9 cellular contexts compared by ENCODE assay signal in genomic region chr7:29806131-29806792, GRCh38. TPM values are rescaled to one million over a fixed set of nuclear protein-coding genes. Genes with fewer than 3 reads are reported as not detected.
DNase-seq lines count a peak whose midpoint lies in the region; ATAC-seq and TF ChIP-seq lines count a peak whose summit lies in the region.
"Had no signal": no experiment of that assay in that cellular context is flagged by ENCODE, and none has a peak within 500 bp of the region (broad histone marks: within the 10 kb centered on the region; RNA-seq: fewer than 3 reads in every experiment).

TSS of gene WIPF3 (plus strand) at chr7:29806508. CDS start at chr7:29834725, 28,217 bp downstream.

- H3K27ac Mint-ChIP-seq in activated naive CD8-positive, alpha-beta T cell treated with anti-CD3 and anti-CD28 coated beads, Interleukin-2, amount 10 ng/mL, durations not matched to agents 7 days and 5 days: no peak within 1 kb of the TSS

- H3K9ac ChIP-seq in iPS-18a (ENCODE audit: low read length): peak within 1 kb of the TSS; percentile 23

- DNase-seq in NCI-H748 (lab: John Stamatoyannopoulos, UW; ENCODE audit: unreplicated experiment): peak; percentile 64
- DNase-seq in NCI-H748 treated with DMSO at 0.1 percent for 48 hours (lab: John Stamatoyannopoulos, UW): no peak
- peak; percentile 33 for DNase-seq in activated naive CD8-positive, alpha-beta T cell treated with anti-CD3 and anti-CD28 coated beads, Interleukin-2, amount 10 ng/mL, durations not matched to agents 7 days and 5 days
- DNase-seq in gastrocnemius medialis: peak; percentile 33 to 56
- no peak for DNase-seq in effector CD4-positive, alpha-beta T cell

- H3K9me3 Mint-ChIP-seq in activated naive CD8-positive, alpha-beta T cell treated with anti-CD3 and anti-CD28 coated beads, Interleukin-2, amount 10 ng/mL, durations not matched to agents 7 days and 5 days: no peaks in the 10 kb centered on the region

- POLR2A ChIA-PET in activated naive CD8-positive, alpha-beta T cell treated with anti-CD3 and anti-CD28 coated beads, Interleukin-2, amount 10 ng/mL, durations not matched to agents 7 days and 5 days (lab: Charles Lee): no interaction called here

- peak within 1 kb of the TSS; percentile 16 for H3K4me3 Mint-ChIP-seq in activated naive CD8-positive, alpha-beta T cell treated with anti-CD3 and anti-CD28 coated beads, Interleukin-2, amount 10 ng/mL, durations not matched to agents 7 days and 5 days

- H3K9me3 ChIP-seq in iPS-18a (ENCODE audit: control insufficient read depth, low read depth, low read length) (no peaks in the 10 kb centered on the region), gastrocnemius medialis (no peaks in the 10 kb centered on the region)

- no peaks in the 10 kb centered on the region for H3K36me3 Mint-ChIP-seq in activated naive CD8-positive, alpha-beta T cell treated with anti-CD3 and anti-CD28 coated beads, Interleukin-2, amount 10 ng/mL, durations not matched to agents 7 days and 5 days

- peak within 1 kb of the TSS; percentile 73 for H3K4me3 ChIP-seq in iPS-18a (ENCODE audit: low read length)
- H3K4me3 ChIP-seq in gastrocnemius medialis: peak within 1 kb of the TSS; percentile 59 to 82 (median 72)

- peak; percentile 60 for ATAC-seq in activated naive CD8-positive, alpha-beta T cell treated with anti-CD3 and anti-CD28 coated beads, Interleukin-2, amount 10 ng/mL, durations not matched to agents 7 days and 5 days (ENCODE audit: low read depth)
- ATAC-seq in gastrocnemius medialis (peak; percentile 59 to 60), HG03039 (IDR thresholded peaks at IDR 0.05; ENCODE audit: unreplicated experiment) (no peak), GM21786 (IDR thresholded peaks at IDR 0.05; ENCODE audit: unreplicated experiment) (no peak)

- intact Hi-C loops in gastrocnemius medialis (cut with DNase I; ENCODE audit: low total_unique reads): loop anchor here (2.0 to 5.0 kb wide), 4 partner anchors 25 to 221 kb away; partner anchors contain the start of gene FKBP14

- peak in 2 of 5 experiments; percentile 19 to 29 for TF ChIP-seq CTCF in gastrocnemius medialis (IDR thresholded peaks at IDR 0.05 in 4 of 5, conservative IDR thresholded peaks at IDR 0.05 in 1 of 5)

- peaks cover 41% of the 10 kb centered on the region for H3K27me3 ChIP-seq in iPS-18a (ENCODE audit: control insufficient read depth, insufficient read depth, low read length)
- no peaks in the 10 kb centered on the region for H3K27me3 ChIP-seq in gastrocnemius medialis

- peaks cover 4% of the 10 kb centered on the region for H3K4me1 Mint-ChIP-seq in activated naive CD8-positive, alpha-beta T cell treated with anti-CD3 and anti-CD28 coated beads, Interleukin-2, amount 10 ng/mL, durations not matched to agents 7 days and 5 days

- in situ Hi-C loops in gastrocnemius medialis (cut with MboI; ENCODE audit: low sequenced_read_pairs in 4 of 4): no loop called here

- H3K27ac ChIP-seq in iPS-18a (ENCODE audit: low read length) (no peak within 1 kb of the TSS), gastrocnemius medialis (peak within 1 kb of the TSS; percentile 84 to 96 (median 94))

- H3K4me1 ChIP-seq in iPS-18a (ENCODE audit: control insufficient read depth, low read depth, low read length): no peaks in the 10 kb centered on the region
- H3K4me1 ChIP-seq in gastrocnemius medialis: peaks cover 31 to 34% of the 10 kb centered on the region in 2 donors

- peaks cover 64% of the 10 kb centered on the region for H3K27me3 Mint-ChIP-seq in activated naive CD8-positive, alpha-beta T cell treated with anti-CD3 and anti-CD28 coated beads, Interleukin-2, amount 10 ng/mL, durations not matched to agents 7 days and 5 days

- TF ChIP-seq POLR2A in gastrocnemius medialis (IDR thresholded peaks at IDR 0.05): peak; percentile 73 to 80

- H3K36me3 ChIP-seq in iPS-18a (ENCODE audit: control insufficient read depth, low read depth, low read length) (no peaks in the 10 kb centered on the region), gastrocnemius medialis (no peaks in the 10 kb centered on the region)

RNA-seq across cellular contexts. Expression of gene WIPF3, which starts in this region (rescaled TPM):
- not detected for total RNA-seq in activated naive CD8-positive, alpha-beta T cell treated with anti-CD3 and anti-CD28 coated beads, Interleukin-2, amount 10 ng/mL, durations not matched to agents 7 days and 5 days
- total RNA-seq in gastrocnemius medialis: 1 to 10 TPM; 4.2 to 9.9 (median 8.3) TPM
- total RNA-seq: T-helper 1 cell treated with Interleukin-12 subunit alpha and Interleukin-12 subunit beta and Interleukin-4 antibody, amounts not matched to agents 30 ng/mL and 1 ng/mL, for 36 hours had no signal

Comparison
In these comparisons a context has a peak if more than half of its experiments do, and no peak if none do; other contexts are left out.
1. RNA of gene WIPF3 (total RNA-seq): 4.2 to 9.9 TPM in gastrocnemius medialis; not detected in activated naive CD8-positive, alpha-beta T cell treated with anti-CD3 and anti-CD28 coated beads, Interleukin-2, amount 10 ng/mL, durations not matched to agents 7 days and 5 days; every median in the first group is over 4 times any median in the second.
2. DNase-seq: peak in NCI-H748 (single experiment) and gastrocnemius medialis (2 of 2); none in NCI-H748 treated with DMSO at 0.1 percent for 48 hours (single experiment) and effector CD4-positive, alpha-beta T cell (single experiment).
3. Peak in DNase-seq and ATAC-seq in activated naive CD8-positive, alpha-beta T cell treated with anti-CD3 and anti-CD28 coated beads, Interleukin-2, amount 10 ng/mL, durations not matched to agents 7 days and 5 days; RNA of the gene not detected or under 1 TPM.
4. ATAC-seq: peak in gastrocnemius medialis (2 of 2); none in HG03039 (single experiment) and GM21786 (single experiment).